Comparison of ENCODE assay signal across 13 cellular contexts in the genomic region with DNA sequence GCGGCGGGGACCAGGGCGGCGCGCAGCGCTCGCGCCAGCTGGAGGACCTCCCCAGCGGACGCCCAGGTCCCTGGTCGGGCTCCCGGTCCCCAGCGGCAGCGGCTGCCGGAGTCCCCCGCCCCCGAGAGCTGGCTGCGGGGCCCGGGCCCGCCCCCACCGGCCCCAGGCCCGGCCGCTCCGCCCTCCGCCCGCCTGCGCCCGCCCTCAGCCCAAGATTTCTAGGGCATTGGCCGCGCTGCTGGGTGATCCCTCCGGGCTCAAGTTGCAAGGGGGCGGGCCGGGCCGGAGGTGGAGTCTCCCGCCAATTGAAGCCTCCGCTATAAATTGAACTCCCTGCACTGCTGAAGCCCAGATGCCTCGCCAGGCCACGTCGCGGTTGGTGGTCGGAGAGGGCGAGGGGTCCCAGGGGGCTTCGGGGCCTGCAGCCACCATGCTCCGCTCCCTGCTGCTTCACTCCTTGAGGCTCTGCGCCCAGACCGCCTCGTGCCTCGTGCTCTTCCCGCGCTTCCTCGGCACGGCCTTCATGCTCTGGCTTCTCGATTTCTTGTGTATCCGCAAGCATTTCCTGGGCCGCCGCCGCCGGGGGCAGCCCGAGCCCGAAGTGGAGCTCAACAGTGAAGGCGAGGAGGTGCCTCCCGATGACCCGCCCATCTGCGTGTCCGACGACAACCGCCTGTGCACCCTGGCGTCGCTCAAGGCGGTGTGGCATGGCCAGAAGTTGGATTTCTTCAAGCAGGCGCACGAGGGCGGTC. TPM values are rescaled to one million over a fixed set of nuclear protein-coding genes. Genes with fewer than 3 reads are reported as not detected.
DNase-seq lines count a peak whose midpoint lies in the region; ATAC-seq, FAIRE-seq and TF ChIP-seq lines count a peak whose summit lies in the region.
"Had no signal": no experiment of that assay in that cellular context is flagged by ENCODE, and none has a peak within 500 bp of the region (broad histone marks: within the 10 kb centered on the region; RNA-seq: fewer than 3 reads in every experiment).

A gene (plus strand): TSS at position 351 of the 752 bp plus-strand sequence.

- peaks cover 21% of the 10 kb centered on the region for H3K36me3 Mint-ChIP-seq in activated CD4-positive, alpha-beta memory T cell treated with anti-CD3 and anti-CD28 coated beads, Interleukin-2, amount 10 ng/mL, durations not matched to agents 7 days and 5 days (ENCODE audit: low read depth)

- peaks cover 52% of the 10 kb centered on the region for H3K27me3 Mint-ChIP-seq in activated CD4-positive, alpha-beta memory T cell treated with anti-CD3 and anti-CD28 coated beads, Interleukin-2, amount 10 ng/mL, durations not matched to agents 7 days and 5 days

- no peak for TF ChIP-seq CTCF in IMR-90 (conservative IDR thresholded peaks at IDR 0.05; ENCODE audit: low read depth, low read length)
- TF ChIP-seq CTCF in H1 (IDR thresholded peaks at IDR 0.05; ENCODE audit: control extremely low read depth in 1 of 3, insufficient read depth in 1 of 3, low read depth in 1 of 3, low read length in 3 of 3): no peak

- H3K4me1 Mint-ChIP-seq in activated CD4-positive, alpha-beta memory T cell treated with anti-CD3 and anti-CD28 coated beads, Interleukin-2, amount 10 ng/mL, durations not matched to agents 7 days and 5 days: peaks cover 2% of the 10 kb centered on the region

- no peak within 1 kb of the TSS for H2AK5ac ChIP-seq in IMR-90 (ENCODE audit: low read depth, low read length)
- H2AK5ac ChIP-seq in H1 (ENCODE audit: low read depth, low read length): no peak within 1 kb of the TSS
- peak within 1 kb of the TSS; percentile 9 for H2AK5ac ChIP-seq in neuronal stem cell (ENCODE audit: low read depth, low read length)

- TF ChIP-seq POLR2A in IMR-90 (IDR thresholded peaks at IDR 0.05; ENCODE audit: low read depth, low read length): no peak
- no peak for TF ChIP-seq POLR2A in H1 (IDR thresholded peaks at IDR 0.05; ENCODE audit: control extremely low read depth in 1 of 2, low read depth in 2 of 2, low read length in 2 of 2)

- DNase-seq in Caki2 (ENCODE audit: low read depth) (peak; percentile 72), IMR-90 (no peak), H1 (ENCODE audit: low read depth in 1 of 2, low spot score in 2 of 2) (peak in 1 of 2 experiments; percentile 87), neuronal stem cell (ENCODE audit: low spot score) (peak; percentile 88), cerebellar cortex (ENCODE audit: low spot score) (no peak)
- DNase-seq in activated CD4-positive, alpha-beta memory T cell treated with anti-CD3 and anti-CD28 coated beads, Interleukin-2, amount 10 ng/mL, durations not matched to agents 7 days and 5 days: no peak
- DNase-seq: activated gamma-delta T cell, DND-41, NCI-H446 had no signal

- 19% methylated on average over 51 of the region's 73 CpGs; no CpG with 5 or more reads in 1 of the 2 experiments for WGBS in IMR-90 (ENCODE audit: extremely low coverage in 2 of 2, insufficient read length in 1 of 2), 2 experiments
- 30% methylated on average over 39 of the region's 73 CpGs; no CpG with 5 or more reads in 1 of the 2 experiments for WGBS in H1 (ENCODE audit: extremely low coverage in 1 of 2, insufficient coverage in 1 of 2, insufficient read length in 1 of 2, insufficient replicate concordance in 2 of 2, low coverage in 1 of 2, low lambda C conversion rate in 2 of 2, missing lambda C conversion rate in 1 of 2), 2 experiments
- no CpG with 5 or more reads among the region's 73 CpGs for WGBS in neuronal stem cell (ENCODE audit: extremely low coverage in 2 of 2, insufficient read length in 2 of 2, insufficient replicate concordance in 1 of 2), 2 donors

- no peak within 1 kb of the TSS for H3K4me3 ChIP-seq in IMR-90 (ENCODE audit: insufficient read depth, low read depth, low read length)
- peak within 1 kb of the TSS in 2 of 4 experiments; percentile 10 to 36; a peak in 3 of 8 replicates for H3K4me3 ChIP-seq in H1 (ENCODE audit: extremely low read depth in 1 of 4, insufficient read depth in 2 of 4, low read depth in 3 of 4, low read length in 4 of 4)
- H3K4me3 ChIP-seq in neuronal stem cell (ENCODE audit: low read length in 2 of 2): peak within 1 kb of the TSS; percentile 54 to 82

- H3K9ac ChIP-seq in IMR-90 (ENCODE audit: low read depth, low read length) (no peak within 1 kb of the TSS), H1 (replicated peaks in 1 of 4; ENCODE audit: extremely low read depth in 1 of 4, low read depth in 3 of 4, low read length in 3 of 4) (no peak within 1 kb of the TSS), neuronal stem cell (ENCODE audit: low read depth, low read length, poor library complexity) (peak within 1 kb of the TSS; percentile 81)

- no peaks in the 10 kb centered on the region for H4K20me1 ChIP-seq in IMR-90 (ENCODE audit: insufficient read depth, low read length)
- H4K20me1 ChIP-seq in H1 (replicated peaks in 1 of 2; ENCODE audit: control insufficient read depth in 1 of 2, insufficient read depth in 2 of 2, low read length in 2 of 2): peaks cover 12 to 19% of the 10 kb centered on the region in 2 experiments

- no peak within 1 kb of the TSS for H2BK12ac ChIP-seq in H1 (ENCODE audit: low read depth, low read length)
- H2BK12ac ChIP-seq in neuronal stem cell (ENCODE audit: low read length): peak within 1 kb of the TSS; percentile 63

- H3K36me3 ChIP-seq in IMR-90 (ENCODE audit: control insufficient read depth, insufficient read depth, low read length) (no peaks in the 10 kb centered on the region), H1 (ENCODE audit: control insufficient read depth in 2 of 4, insufficient read depth in 4 of 4, low read length in 3 of 4) (peaks cover 0 to 14% (median 0%) of the 10 kb centered on the region in 4 experiments; a peak in 1 of 8 replicates), neuronal stem cell (replicated peaks in 1 of 2; ENCODE audit: control insufficient read depth in 2 of 2, insufficient read depth in 2 of 2, low read length in 2 of 2) (no peaks in the 10 kb centered on the region)

- no peak within 1 kb of the TSS for H3K4me3 Mint-ChIP-seq in activated CD4-positive, alpha-beta memory T cell treated with anti-CD3 and anti-CD28 coated beads, Interleukin-2, amount 10 ng/mL, durations not matched to agents 7 days and 5 days

- peaks cover 74% of the 10 kb centered on the region for H3K27me3 ChIP-seq in IMR-90 (ENCODE audit: control insufficient read depth, insufficient read depth, low read length)
- H3K27me3 ChIP-seq in H1 (replicated peaks in 1 of 4; ENCODE audit: control insufficient read depth in 3 of 4, extremely low read depth in 1 of 4, insufficient read depth in 3 of 4, low read length in 3 of 4): peaks cover 82 to 90% (median 90%) of the 10 kb centered on the region in 4 experiments
- peaks cover 46 to 80% (median 76%) of the 10 kb centered on the region in 3 experiments for H3K27me3 ChIP-seq in neuronal stem cell (ENCODE audit: control insufficient read depth in 3 of 3, insufficient read depth in 3 of 3, low read depth in 1 of 3, low read length in 3 of 3)

- no peak within 1 kb of the TSS for H3K14ac ChIP-seq in IMR-90 (replicated peaks; ENCODE audit: low read depth, low read length)
- H3K14ac ChIP-seq in H1 (ENCODE audit: insufficient read length): no peak within 1 kb of the TSS
- H3K14ac ChIP-seq in neuronal stem cell (ENCODE audit: low read length): peak within 1 kb of the TSS; percentile 71

- no peak within 1 kb of the TSS for H2BK15ac ChIP-seq in IMR-90 (ENCODE audit: low read depth, low read length)
- H2BK15ac ChIP-seq in H1 (ENCODE audit: low read length): peak within 1 kb of the TSS; percentile 61; the same call in 1 of the 2 replicates
- peak within 1 kb of the TSS; percentile 80 for H2BK15ac ChIP-seq in neuronal stem cell (ENCODE audit: low read length)

- in situ Hi-C loops in Caki2 (cut with HindIII; ENCODE audit: low pct_unique_long_range_greater_than_20kb, low sequenced_read_pairs): no loop called here
- in situ Hi-C loops in IMR-90 (cut with MboI; ENCODE audit: low sequenced_read_pairs): no loop called here

- no peaks in the 10 kb centered on the region for H3K9me1 ChIP-seq in IMR-90 (ENCODE audit: insufficient read depth, low read length)

- H2AK9ac ChIP-seq in IMR-90 (replicated peaks; ENCODE audit: low read depth, low read length, poor library complexity): no peak within 1 kb of the TSS

- H3K79me2 ChIP-seq in H1 (ENCODE audit: control insufficient read depth in 1 of 2, insufficient read depth in 2 of 2, low read length in 2 of 2): no peaks in the 10 kb centered on the region

- POLR2A ChIA-PET in IMR-90 (lab: Charles Lee; ENCODE audit: unreplicated experiment) (no interaction called here), H1 (lab: Charles Lee; ENCODE audit: partially characterized antibody) (interaction anchor here (1.7 kb wide), 1 partner anchor 16 kb away, joined by 3 read pairs; no protein-coding TSS in a partner anchor)
- POLR2A ChIA-PET in activated CD4-positive, alpha-beta memory T cell treated with anti-CD3 and anti-CD28 coated beads, Interleukin-2, amount 10 ng/mL, durations not matched to agents 7 days and 5 days (lab: Charles Lee): no interaction called here

- H3K23ac ChIP-seq in IMR-90 (ENCODE audit: low read depth, low read length) (no peak within 1 kb of the TSS), H1 (ENCODE audit: insufficient read length) (no peak within 1 kb of the TSS), neuronal stem cell (ENCODE audit: low read depth, low read length, poor library complexity) (peak within 1 kb of the TSS; percentile 87)

- no TSS peak for BruUV-seq in IMR-90 (replicated peaks; lab: Mats Ljungman, UMichigan)

- H3K79me1 ChIP-seq in IMR-90 (ENCODE audit: low read depth in 1 of 2, low read length in 2 of 2): no peaks in the 10 kb centered on the region
- no peaks in the 10 kb centered on the region for H3K79me1 ChIP-seq in H1 (ENCODE audit: low read depth, low read length)
- peaks cover 8% of the 10 kb centered on the region for H3K79me1 ChIP-seq in neuronal stem cell (ENCODE audit: low read depth, low read length)

- peaks cover 12% of the 10 kb centered on the region; the same call in 1 of the 2 replicates for H3K9me3 ChIP-seq in IMR-90 (ENCODE audit: control insufficient read depth, insufficient read depth, low read length)
- H3K9me3 ChIP-seq in H1 (ENCODE audit: insufficient read depth in 2 of 2, low read depth in 1 of 2, low read length in 1 of 2): peaks cover 9 to 14% of the 10 kb centered on the region in 2 experiments; a peak in 3 of 4 replicates
- H3K9me3 ChIP-seq in neuronal stem cell (replicated peaks in 1 of 2; ENCODE audit: control insufficient read depth in 2 of 2, insufficient read depth in 1 of 2, low read depth in 1 of 2, low read length in 2 of 2): peaks cover 12 to 13% of the 10 kb centered on the region in 2 donors

- H4K91ac ChIP-seq in IMR-90 (ENCODE audit: insufficient read depth, low read depth, low read length) (no peak within 1 kb of the TSS), H1 (replicated peaks; ENCODE audit: insufficient read length, low read length) (no peak within 1 kb of the TSS), neuronal stem cell (ENCODE audit: low read depth, low read length, poor library complexity) (no peak within 1 kb of the TSS)

- no peak within 1 kb of the TSS for H3K4me2 ChIP-seq in IMR-90 (ENCODE audit: low read depth, low read length)
- H3K4me2 ChIP-seq in H1 (ENCODE audit: insufficient read depth in 1 of 2, low read depth in 2 of 2, low read length in 2 of 2): peak within 1 kb of the TSS; percentile 73 to 83
- H3K4me2 ChIP-seq in neuronal stem cell (ENCODE audit: insufficient read depth, low read length, poor library complexity, severe bottlenecking): peak within 1 kb of the TSS; percentile 93

- H3K4me1 ChIP-seq in IMR-90 (ENCODE audit: control insufficient read depth, insufficient read depth, low read length) (no peaks in the 10 kb centered on the region), H1 (replicated peaks in 1 of 4; ENCODE audit: control insufficient read depth in 3 of 4, insufficient read depth in 4 of 4, low read length in 3 of 4) (peaks cover 0 to 16% (median 9%) of the 10 kb centered on the region in 4 experiments; a peak in 6 of 7 replicates), neuronal stem cell (ENCODE audit: control insufficient read depth in 2 of 2, insufficient read depth in 1 of 2, low read depth in 1 of 2, low read length in 2 of 2) (peaks cover 10 to 17% of the 10 kb centered on the region in 2 donors)

- H3K4ac ChIP-seq in IMR-90 (ENCODE audit: low read depth, low read length) (no peak within 1 kb of the TSS), H1 (replicated peaks; ENCODE audit: insufficient read length, low read depth, low read length) (no peak within 1 kb of the TSS), neuronal stem cell (ENCODE audit: low read length) (no peak within 1 kb of the TSS)

- no peak within 1 kb of the TSS for H4K5ac ChIP-seq in IMR-90 (ENCODE audit: low read depth, low read length)
- no peak within 1 kb of the TSS for H4K5ac ChIP-seq in H1 (ENCODE audit: insufficient read length, low read depth, low read length)

- CTCF ChIA-PET in IMR-90 (lab: Yijun Ruan, JAX): no interaction called here
- CTCF ChIA-PET in H1 (lab: Charles Lee; ENCODE audit: partially characterized antibody): interaction anchor here (0.9 to 1.5 kb wide), 3 partner anchors 15 to 104 kb away, joined by 3 to 4 read pairs (median 3); no protein-coding TSS in a partner anchor
- CTCF ChIA-PET in activated CD4-positive, alpha-beta memory T cell treated with anti-CD3 and anti-CD28 coated beads, Interleukin-2, amount 10 ng/mL, durations not matched to agents 7 days and 5 days (lab: Charles Lee): no interaction called here

- no peak within 1 kb of the TSS for H4K8ac ChIP-seq in IMR-90 (ENCODE audit: low read depth in 2 of 2, low read length in 2 of 2)
- H4K8ac ChIP-seq in H1 (ENCODE audit: extremely low read depth, insufficient read depth, low read length): no peak within 1 kb of the TSS
- no peak within 1 kb of the TSS for H4K8ac ChIP-seq in neuronal stem cell (ENCODE audit: low read depth, low read length)

- H3K23me2 ChIP-seq in H1 (ENCODE audit: low read depth, low read length): peaks cover 21% of the 10 kb centered on the region; the same call in 1 of the 2 replicates

- H2AFZ ChIP-seq in IMR-90 (replicated peaks; ENCODE audit: low read length, poor library complexity) (no peak within 1 kb of the TSS), H1 (ENCODE audit: low read length) (no peak within 1 kb of the TSS; the same call in 1 of the 2 replicates), neuronal stem cell (ENCODE audit: low read length) (peak within 1 kb of the TSS; percentile 90)

- H3K18ac ChIP-seq in IMR-90 (ENCODE audit: low read depth, low read length) (no peak within 1 kb of the TSS), H1 (ENCODE audit: extremely low read depth, low read length) (peak within 1 kb of the TSS; percentile 32), neuronal stem cell (ENCODE audit: low read length) (peak within 1 kb of the TSS; percentile 54)

- dilution Hi-C loops in IMR-90 (cut with HindIII; ENCODE audit: low sequenced_read_pairs, unreplicated experiment): no loop called here

- ATAC-seq in IMR-90 (ENCODE audit: low read depth) (peak; percentile 50; the same call in 1 of the 2 replicates), GM21528 (IDR thresholded peaks at IDR 0.05; ENCODE audit: low FRiP score, unreplicated experiment) (no peak), HG03521 (IDR thresholded peaks at IDR 0.05; ENCODE audit: unreplicated experiment) (no peak)

- H3K27ac Mint-ChIP-seq in activated CD4-positive, alpha-beta memory T cell treated with anti-CD3 and anti-CD28 coated beads, Interleukin-2, amount 10 ng/mL, durations not matched to agents 7 days and 5 days: no peak within 1 kb of the TSS

- no peak within 1 kb of the TSS for H2BK20ac ChIP-seq in IMR-90 (ENCODE audit: low read depth, low read length)
- no peak within 1 kb of the TSS for H2BK20ac ChIP-seq in H1 (ENCODE audit: low read length)

- TF ChIP-seq EP300 in H1 (IDR thresholded peaks at IDR 0.05; ENCODE audit: borderline replicate concordance in 1 of 2, low read depth in 2 of 2, low read length in 2 of 2): no peak

- TF ChIP-seq RAD21 in IMR-90 (IDR thresholded peaks at IDR 0.05; ENCODE audit: low read length): no peak
- TF ChIP-seq RAD21 in H1 (IDR thresholded peaks at IDR 0.05 in 1 of 2, conservative IDR thresholded peaks at IDR 0.05 in 1 of 2; ENCODE audit: low read depth in 2 of 2, low read length in 2 of 2): no peak

- H2BK5ac ChIP-seq in IMR-90 (ENCODE audit: low read depth, low read length, poor library complexity, severe bottlenecking) (no peak within 1 kb of the TSS), H1 (ENCODE audit: low read depth, low read length) (no peak within 1 kb of the TSS), neuronal stem cell (ENCODE audit: low read length) (no peak within 1 kb of the TSS)

- H2BK120ac ChIP-seq in IMR-90 (ENCODE audit: low read depth, low read length): no peak within 1 kb of the TSS
- H2BK120ac ChIP-seq in H1 (replicated peaks; ENCODE audit: low read depth, low read length): no peak within 1 kb of the TSS
- peak within 1 kb of the TSS; percentile 87 for H2BK120ac ChIP-seq in neuronal stem cell (ENCODE audit: low read depth, low read length)

- H3K27ac ChIP-seq in IMR-90 (ENCODE audit: insufficient read depth, low read length) (no peak within 1 kb of the TSS), H1 (ENCODE audit: low read depth, low read length) (no peak within 1 kb of the TSS), neuronal stem cell (replicated peaks; ENCODE audit: low read length) (no peak within 1 kb of the TSS)
- H3K27ac ChIP-seq: epithelial cell of prostate had no signal

- FAIRE-seq in H1 (lab: Jason Lieb, UNC): no peak

- H3K56ac ChIP-seq in IMR-90 (ENCODE audit: extremely low read depth, insufficient read depth, low read length): no peak within 1 kb of the TSS
- no peak within 1 kb of the TSS for H3K56ac ChIP-seq in H1 (replicated peaks; ENCODE audit: insufficient read length, low read depth, low read length)

- intact Hi-C loops in IMR-90 (cut with micrococcal nuclease): no loop called here

- H3K9me3 Mint-ChIP-seq in activated CD4-positive, alpha-beta memory T cell treated with anti-CD3 and anti-CD28 coated beads, Interleukin-2, amount 10 ng/mL, durations not matched to agents 7 days and 5 days: peaks cover 3% of the 10 kb centered on the region

RNA-seq across cellular contexts. Expression of the gene that starts here (rescaled TPM):
- 0.71 TPM in 1 of 2 replicates, not detected in the other for total RNA-seq in Caki2 (2014; rRNA removed; shearing (Covaris generic); ENCODE audit: low replicate concordance)
- total RNA-seq in IMR-90 (2012; rRNA removed): not detected in 2 replicates
- polyA plus RNA-seq in IMR-90 (2012; rRNA removed) (not detected in 2 replicates), H1 (2011; rRNA removed) (0.17 and 0.33 TPM in 2 replicates)
- 0.03 TPM in 1 of 2 replicates, not detected in the other for polyA plus RNA-seq in IMR-90 (2012; cell fraction: cytosol; rRNA removed)
- not detected in 2 replicates for polyA plus RNA-seq in IMR-90 (2012; cell fraction: nucleus; rRNA removed; ENCODE audit: low replicate concordance)
- total RNA-seq in H1 (2021; fragmentation: NEBNext Ultra II Directional; extraction: Animal tissue kit (Norgen Biotek cat#: 25700)): 0.19 TPM in 2 replicates
- polyA plus RNA-seq in H1 (2011; cell fraction: cytosol; rRNA removed): 0.41 TPM
- 0.80 TPM for polyA plus RNA-seq in H1 (2011; cell fraction: nucleus; rRNA removed)
- polyA plus RNA-seq in H1 (2012, experiment 1 of 2): 0.13 to 0.27 TPM (median 0.20 TPM) in 4 replicates
- 0.29 TPM for polyA plus RNA-seq in H1 (2012, experiment 2 of 2)
- polyA plus RNA-seq in H1 (2013, experiment 1 of 2): 0.06 TPM
- polyA plus RNA-seq in H1 (2013, experiment 2 of 2): 0.26 TPM
- polyA minus RNA-seq in H1 (2011; rRNA and poly(A)+ RNA removed): 0.46 and 1.3 TPM in 2 replicates
- not detected for polyA minus RNA-seq in H1 (2011; cell fraction: cytosol; rRNA and poly(A)+ RNA removed)
- polyA minus RNA-seq in H1 (2011; cell fraction: nucleus; rRNA and poly(A)+ RNA removed): 7.1 TPM
- polyA plus RNA-seq in neuronal stem cell (2013, experiment 1 of 2): 8.3 TPM
- 7.9 TPM for polyA plus RNA-seq in neuronal stem cell (2013, experiment 2 of 2)
- not detected for total RNA-seq in activated CD4-positive, alpha-beta memory T cell treated with anti-CD3 and anti-CD28 coated beads, Interleukin-2, amount 10 ng/mL, durations not matched to agents 7 days and 5 days
- total RNA-seq: T-helper 2 cell treated with Interferon-gamma antibody and Interleukin-4, amounts not matched to agents 100 ng/mL and 5 ng/mL, for 36 hours had no signal

Comparison
In these comparisons a context has a peak if more than half of its experiments do, and no peak if none do; other contexts are left out.
1. Peak in DNase-seq in Caki2; RNA of the gene not detected or under 1 TPM.
2. Peak in ATAC-seq in IMR-90; RNA of the gene not detected or under 1 TPM.